23 cellular contexts compared by ENCODE assay signal in genomic region chr19:19550454-19550842, GRCh38. TPM values are rescaled to one million over a fixed set of nuclear protein-coding genes. Genes with fewer than 3 reads are reported as not detected.
A peak's percentile ranks its signal among the peaks of the same experiment; 100 is the strongest.
DNase-seq lines count a peak whose midpoint lies in the region; ATAC-seq and TF ChIP-seq lines count a peak whose summit lies in the region.
"Had no signal": no experiment of that assay in that cellular context is flagged by ENCODE, and none has a peak within 500 bp of the region (broad histone marks: within the 10 kb centered on the region; RNA-seq: fewer than 3 reads in every experiment).

No MANE protein-coding gene starts in this region.

- H3K27ac ChIP-seq in HL-60 (replicated peaks) (0 out of 2 replicates have a peak overlapping the region, but pooled peaks have one; percentile 3), osteoblast (ENCODE audit: low read depth, low read length) (no peak overlapping the region)
- H3K27ac ChIP-seq: cardiac muscle cell, epithelial cell of prostate had no signal

- intact Hi-C loops in natural killer cell (cut with micrococcal nuclease), result no loop called here

- H4K20me1 ChIP-seq in osteoblast (ENCODE audit: insufficient read depth, low read length), result no peaks in the 10 kb centered on the region

- H3K9me3 ChIP-seq in osteoblast (ENCODE audit: low read depth, low read length), result no peaks in the 10 kb centered on the region

- peaks cover 9% of the 10 kb centered on the region for H3K4me1 ChIP-seq in osteoblast (ENCODE audit: insufficient read depth, low read length)

- H3K36me3 ChIP-seq in osteoblast (ENCODE audit: insufficient read depth, low read length), result no peaks in the 10 kb centered on the region
- H3K36me3 ChIP-seq: cardiac muscle cell had no signal

- H3K9me3 Mint-ChIP-seq in natural killer cell, result no peaks in the 10 kb centered on the region
- H3K9me3 Mint-ChIP-seq: activated CD4-positive, alpha-beta T cell treated with anti-CD3 and anti-CD28 coated beads, Interleukin-2, amount 10 ng/mL, durations not matched to agents 24 days and 14 days; activated naive CD8-positive, alpha-beta T cell treated with anti-CD3 and anti-CD28 coated beads, Interleukin-2, amount 50 U/mL, for 24 hours; activated T-helper 17 cell treated with anti-CD3 and anti-CD28 coated beads, Interleukin-2, amount 50 U/mL, for 72 hours; CD4-positive, alpha-beta memory T cell; memory B cell; naive thymus-derived CD8-positive, alpha-beta T cell; stimulated activated memory B cell treated with anti-CD40 and anti-IgM and Interleukin-4, amounts not matched to agents 10 μg/mL and 1 μg/mL and 100 μg/mL, for 72 hours; T-cell had no signal

- no peak overlapping the region for H3K4me3 Mint-ChIP-seq in natural killer cell
- H3K4me3 Mint-ChIP-seq: activated CD4-positive, alpha-beta T cell treated with anti-CD3 and anti-CD28 coated beads, Interleukin-2, amount 10 ng/mL, durations not matched to agents 24 days and 14 days; activated CD8-positive, alpha-beta memory T cell treated with anti-CD3 and anti-CD28 coated beads, Interleukin-2, amount 10 ng/mL, durations not matched to agents 7 days and 5 days; activated naive CD8-positive, alpha-beta T cell treated with anti-CD3 and anti-CD28 coated beads, Interleukin-2, amount 50 U/mL, for 24 hours; activated T-helper 17 cell treated with anti-CD3 and anti-CD28 coated beads, Interleukin-2, amount 50 U/mL, for 72 hours; CD4-positive, alpha-beta memory T cell; memory B cell; naive thymus-derived CD8-positive, alpha-beta T cell; stimulated activated memory B cell treated with anti-CD40 and anti-IgM and Interleukin-4, amounts not matched to agents 10 μg/mL and 1 μg/mL and 100 μg/mL, for 72 hours; T-cell had no signal

- H3K27me3 ChIP-seq in HL-60 (ENCODE audit: insufficient read depth, poor library complexity, severe bottlenecking) (no peaks in the 10 kb centered on the region), osteoblast (ENCODE audit: insufficient read depth, low read length) (peaks cover 7% of the 10 kb centered on the region)
- H3K27me3 ChIP-seq: cardiac muscle cell had no signal

- H2AFZ ChIP-seq in osteoblast (ENCODE audit: low read length), result no peak overlapping the region

- H3K27me3 Mint-ChIP-seq in natural killer cell (ENCODE audit: low read depth in 2 of 2), result peaks cover 0 to 4% of the 10 kb centered on the region in 2 donors
- H3K27me3 Mint-ChIP-seq: activated T-helper 17 cell treated with anti-CD3 and anti-CD28 coated beads, Interleukin-2, amount 50 U/mL, for 72 hours; T-cell had no signal

- H3K27ac Mint-ChIP-seq in natural killer cell, result no peak overlapping the region
- H3K27ac Mint-ChIP-seq: activated CD4-positive, alpha-beta T cell treated with anti-CD3 and anti-CD28 coated beads, Interleukin-2, amount 10 ng/mL, durations not matched to agents 24 days and 14 days; activated CD8-positive, alpha-beta memory T cell treated with anti-CD3 and anti-CD28 coated beads, Interleukin-2, amount 10 ng/mL, durations not matched to agents 7 days and 5 days; activated naive CD8-positive, alpha-beta T cell treated with anti-CD3 and anti-CD28 coated beads, Interleukin-2, amount 50 U/mL, for 24 hours; activated T-helper 17 cell treated with anti-CD3 and anti-CD28 coated beads, Interleukin-2, amount 50 U/mL, for 72 hours; memory B cell; stimulated activated memory B cell treated with anti-CD40 and anti-IgM and Interleukin-4, amounts not matched to agents 10 μg/mL and 1 μg/mL and 100 μg/mL, for 72 hours; T-cell had no signal

- no peak overlapping the region for H3K4me3 ChIP-seq in HL-60 (replicated peaks; ENCODE audit: insufficient read depth, low read length)
- no peak overlapping the region for H3K4me3 ChIP-seq in choroid plexus epithelial cell (ENCODE audit: low read depth, low read length)
- no peak overlapping the region for H3K4me3 ChIP-seq in osteoblast (ENCODE audit: insufficient read depth, low read length)
- H3K4me3 ChIP-seq: cardiac muscle cell had no signal

- no peak overlapping the region for H3K4me2 ChIP-seq in osteoblast (ENCODE audit: insufficient read depth, low read length)

- H3K4me1 Mint-ChIP-seq in natural killer cell, result no peaks in the 10 kb centered on the region
- H3K4me1 Mint-ChIP-seq: activated naive CD8-positive, alpha-beta T cell treated with anti-CD3 and anti-CD28 coated beads, Interleukin-2, amount 50 U/mL, for 24 hours; memory B cell had no signal

- H3K36me3 Mint-ChIP-seq in natural killer cell, result no peaks in the 10 kb centered on the region
- H3K36me3 Mint-ChIP-seq: activated CD8-positive, alpha-beta memory T cell treated with anti-CD3 and anti-CD28 coated beads, Interleukin-2, amount 10 ng/mL, durations not matched to agents 7 days and 5 days; CD4-positive, alpha-beta memory T cell; memory B cell; naive thymus-derived CD8-positive, alpha-beta T cell; stimulated activated memory B cell treated with anti-CD40 and anti-IgM and Interleukin-4, amounts not matched to agents 10 μg/mL and 1 μg/mL and 100 μg/mL, for 72 hours; T-cell had no signal

- peak; percentile 35 for DNase-seq in COLO829 (ENCODE audit: low spot score)
- DNase-seq in HL-60 (ENCODE audit: low read depth in 1 of 2, low spot score in 1 of 2), result no peak
- peak; percentile 53 for DNase-seq in choroid plexus epithelial cell (ENCODE audit: low read depth)
- DNase-seq in osteoblast (ENCODE audit: insufficient read length, low spot score, missing footprints), result peak; percentile 93
- no peak for DNase-seq in natural killer cell
- DNase-seq in NCI-H345 (lab: John Stamatoyannopoulos, UW), result no peak
- DNase-seq: activated CD4-positive, alpha-beta T cell treated with anti-CD3 and anti-CD28 coated beads, Interleukin-2, amount 10 ng/mL, durations not matched to agents 24 days and 14 days; activated CD8-positive, alpha-beta memory T cell treated with anti-CD3 and anti-CD28 coated beads, Interleukin-2, amount 10 ng/mL, durations not matched to agents 7 days and 5 days; activated naive CD8-positive, alpha-beta T cell treated with anti-CD3 and anti-CD28 coated beads, Interleukin-2, amount 50 U/mL, for 24 hours; HCEC 1CT; naive thymus-derived CD8-positive, alpha-beta T cell; NCI-H1417; NCI-H2171; T-cell had no signal

- H3K79me2 ChIP-seq in osteoblast (ENCODE audit: insufficient read depth, low read length), result no peaks in the 10 kb centered on the region

- TF ChIP-seq CTCF in HL-60 (IDR thresholded peaks at IDR 0.05; ENCODE audit: insufficient read depth, low read length), result no peak
- TF ChIP-seq CTCF in choroid plexus epithelial cell (conservative IDR thresholded peaks at IDR 0.05; ENCODE audit: low read depth, low read length), result no peak
- TF ChIP-seq CTCF in osteoblast (IDR thresholded peaks at IDR 0.05; ENCODE audit: extremely low read depth, low read depth, low read length), result no peak
- TF ChIP-seq CTCF in natural killer cell (IDR thresholded peaks at IDR 0.05), result no peak

- ATAC-seq in natural killer cell (no peak), HG03025 (IDR thresholded peaks at IDR 0.05; ENCODE audit: low FRiP score, unreplicated experiment) (no peak), HG03432 (IDR thresholded peaks at IDR 0.05; ENCODE audit: unreplicated experiment) (no peak)
- ATAC-seq: activated CD8-positive, alpha-beta memory T cell treated with anti-CD3 and anti-CD28 coated beads, Interleukin-2, amount 10 ng/mL, durations not matched to agents 7 days and 5 days; activated naive CD8-positive, alpha-beta T cell treated with anti-CD3 and anti-CD28 coated beads, Interleukin-2, amount 50 U/mL, for 24 hours; activated T-helper 17 cell treated with anti-CD3 and anti-CD28 coated beads, Interleukin-2, amount 50 U/mL, for 72 hours; naive thymus-derived CD8-positive, alpha-beta T cell; sciatic nerve; stimulated activated memory B cell treated with anti-CD40 and anti-IgM and Interleukin-4, amounts not matched to agents 10 μg/mL and 1 μg/mL and 100 μg/mL, for 72 hours; T-cell had no signal

RNA-seq across cellular contexts. Expression of gene CILP2, which starts 12.4 kb away (rescaled TPM):
- total RNA-seq in osteoblast (0.72 and 0.88 TPM in 2 replicates), natural killer cell (under 1 TPM; 0.05 to 0.20 (median 0.11) TPM)

RNA-seq across cellular contexts. Expression of gene YJEFN3, which starts 21.7 kb away (rescaled TPM):
- under 0.01 and 0.29 TPM in 2 replicates for total RNA-seq in osteoblast
- 1 to 10 TPM; 4.0 to 6.0 (median 4.3) TPM for total RNA-seq in natural killer cell

RNA-seq across cellular contexts. Expression of gene NDUFA13, which starts 34.4 kb away (rescaled TPM):
- total RNA-seq in osteoblast, result 160 and 202 TPM in 2 replicates
- total RNA-seq in natural killer cell, result 100 to 1,000 TPM; 165 to 191 (median 188) TPM

RNA-seq across cellular contexts. Expression of gene TSSK6, which starts 35.1 kb away (rescaled TPM):
- total RNA-seq in osteoblast, result 2.7 and 4.3 TPM in 2 replicates
- total RNA-seq in natural killer cell, result 1 to 10 TPM; 2.2 to 2.5 (median 2.3) TPM

Comparison
In these comparisons a context has a peak if more than half of its experiments do, and no peak if none do; other contexts are left out.
1. DNase-seq: peak in COLO829 (single experiment), choroid plexus epithelial cell (single experiment) and osteoblast (single experiment); none in HL-60 (0 of 2), natural killer cell (single experiment) and NCI-H345 (single experiment).